In genomic region chr6:140987364-140988135, GRCh38 we compare ENCODE assay signal across 2 cellular contexts.
TF ChIP-seq lines count a peak whose summit lies in the region.

No MANE protein-coding gene starts in this region.

TF ChIP-seq in SK-N-SH, 30 proteins besides CTCF, POLR2A, EP300 and RAD21 (continued from another document):
- no peak for TF ChIP-seq GATA2 (CRISPR knock-in tag; IDR thresholded peaks at IDR 0.05)
- no peak for TF ChIP-seq REST (IDR thresholded peaks at IDR 0.05; ENCODE audit: low read depth, low read length)
- TF ChIP-seq MAX (IDR thresholded peaks at IDR 0.05; ENCODE audit: low read depth): no peak
- TF ChIP-seq JUND (IDR thresholded peaks at IDR 0.05): no peak
- no peak for TF ChIP-seq RCOR1 (IDR thresholded peaks at IDR 0.05; ENCODE audit: low read length)
- TF ChIP-seq RXRA (IDR thresholded peaks at IDR 0.05; ENCODE audit: borderline replicate concordance, low read depth): no peak
- TF ChIP-seq, protein P1, sequence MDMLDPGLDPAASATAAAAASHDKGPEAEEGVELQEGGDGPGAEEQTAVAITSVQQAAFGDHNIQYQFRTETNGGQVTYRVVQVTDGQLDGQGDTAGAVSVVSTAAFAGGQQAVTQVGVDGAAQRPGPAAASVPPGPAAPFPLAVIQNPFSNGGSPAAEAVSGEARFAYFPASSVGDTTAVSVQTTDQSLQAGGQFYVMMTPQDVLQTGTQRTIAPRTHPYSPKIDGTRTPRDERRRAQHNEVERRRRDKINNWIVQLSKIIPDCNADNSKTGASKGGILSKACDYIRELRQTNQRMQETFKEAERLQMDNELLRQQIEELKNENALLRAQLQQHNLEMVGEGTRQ (IDR thresholded peaks at IDR 0.05; ENCODE audit: borderline replicate concordance, low read depth, low read length): no peak
- no peak for TF ChIP-seq SMC3 (IDR thresholded peaks at IDR 0.05; ENCODE audit: low read depth, low read length)
- no peak for TF ChIP-seq NFIC (IDR thresholded peaks at IDR 0.05; ENCODE audit: borderline replicate concordance)

TF ChIP-seq in SK-N-SH treated with all-trans-retinoic acid at 6 μM for 48 hours, 23 proteins besides CTCF, POLR2A, EP300 and RAD21 (continued from another document):
- TF ChIP-seq ESRRG (CRISPR knock-in tag; IDR thresholded peaks at IDR 0.05) (no peak), ZNF8 (CRISPR knock-in tag; IDR thresholded peaks at IDR 0.05) (no peak), ZFP30 (CRISPR knock-in tag; IDR thresholded peaks at IDR 0.05) (no peak), SNAI2 (CRISPR knock-in tag; IDR thresholded peaks at IDR 0.05) (no peak), TSHZ2 (CRISPR knock-in tag; IDR thresholded peaks at IDR 0.05) (no peak), BACH2 (CRISPR knock-in tag; IDR thresholded peaks at IDR 0.05; ENCODE audit: borderline replicate concordance) (no peak)
- TF ChIP-seq, protein P2, sequence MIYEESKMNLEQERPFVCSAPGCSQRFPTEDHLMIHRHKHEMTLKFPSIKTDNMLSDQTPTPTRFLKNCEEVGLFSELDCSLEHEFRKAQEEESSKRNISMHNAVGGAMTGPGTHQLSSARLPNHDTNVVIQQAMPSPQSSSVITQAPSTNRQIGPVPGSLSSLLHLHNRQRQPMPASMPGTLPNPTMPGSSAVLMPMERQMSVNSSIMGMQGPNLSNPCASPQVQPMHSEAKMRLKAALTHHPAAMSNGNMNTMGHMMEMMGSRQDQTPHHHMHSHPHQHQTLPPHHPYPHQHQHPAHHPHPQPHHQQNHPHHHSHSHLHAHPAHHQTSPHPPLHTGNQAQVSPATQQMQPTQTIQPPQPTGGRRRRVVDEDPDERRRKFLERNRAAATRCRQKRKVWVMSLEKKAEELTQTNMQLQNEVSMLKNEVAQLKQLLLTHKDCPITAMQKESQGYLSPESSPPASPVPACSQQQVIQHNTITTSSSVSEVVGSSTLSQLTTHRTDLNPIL (CRISPR knock-in tag; IDR thresholded peaks at IDR 0.05; ENCODE audit: low read depth): no peak
